Comparison of ENCODE assay signal across 1 cellular context in genomic region chr6:43930440-43931154, GRCh38.
A peak's percentile ranks its signal among the peaks of the same experiment; 100 is the strongest.
TF ChIP-seq lines count a peak whose summit lies in the region.

No MANE protein-coding gene starts in this region.

TF ChIP-seq in K562, 482 proteins besides CTCF, POLR2A, EP300 and RAD21 (continues in another document):
- TF ChIP-seq, protein P1, sequence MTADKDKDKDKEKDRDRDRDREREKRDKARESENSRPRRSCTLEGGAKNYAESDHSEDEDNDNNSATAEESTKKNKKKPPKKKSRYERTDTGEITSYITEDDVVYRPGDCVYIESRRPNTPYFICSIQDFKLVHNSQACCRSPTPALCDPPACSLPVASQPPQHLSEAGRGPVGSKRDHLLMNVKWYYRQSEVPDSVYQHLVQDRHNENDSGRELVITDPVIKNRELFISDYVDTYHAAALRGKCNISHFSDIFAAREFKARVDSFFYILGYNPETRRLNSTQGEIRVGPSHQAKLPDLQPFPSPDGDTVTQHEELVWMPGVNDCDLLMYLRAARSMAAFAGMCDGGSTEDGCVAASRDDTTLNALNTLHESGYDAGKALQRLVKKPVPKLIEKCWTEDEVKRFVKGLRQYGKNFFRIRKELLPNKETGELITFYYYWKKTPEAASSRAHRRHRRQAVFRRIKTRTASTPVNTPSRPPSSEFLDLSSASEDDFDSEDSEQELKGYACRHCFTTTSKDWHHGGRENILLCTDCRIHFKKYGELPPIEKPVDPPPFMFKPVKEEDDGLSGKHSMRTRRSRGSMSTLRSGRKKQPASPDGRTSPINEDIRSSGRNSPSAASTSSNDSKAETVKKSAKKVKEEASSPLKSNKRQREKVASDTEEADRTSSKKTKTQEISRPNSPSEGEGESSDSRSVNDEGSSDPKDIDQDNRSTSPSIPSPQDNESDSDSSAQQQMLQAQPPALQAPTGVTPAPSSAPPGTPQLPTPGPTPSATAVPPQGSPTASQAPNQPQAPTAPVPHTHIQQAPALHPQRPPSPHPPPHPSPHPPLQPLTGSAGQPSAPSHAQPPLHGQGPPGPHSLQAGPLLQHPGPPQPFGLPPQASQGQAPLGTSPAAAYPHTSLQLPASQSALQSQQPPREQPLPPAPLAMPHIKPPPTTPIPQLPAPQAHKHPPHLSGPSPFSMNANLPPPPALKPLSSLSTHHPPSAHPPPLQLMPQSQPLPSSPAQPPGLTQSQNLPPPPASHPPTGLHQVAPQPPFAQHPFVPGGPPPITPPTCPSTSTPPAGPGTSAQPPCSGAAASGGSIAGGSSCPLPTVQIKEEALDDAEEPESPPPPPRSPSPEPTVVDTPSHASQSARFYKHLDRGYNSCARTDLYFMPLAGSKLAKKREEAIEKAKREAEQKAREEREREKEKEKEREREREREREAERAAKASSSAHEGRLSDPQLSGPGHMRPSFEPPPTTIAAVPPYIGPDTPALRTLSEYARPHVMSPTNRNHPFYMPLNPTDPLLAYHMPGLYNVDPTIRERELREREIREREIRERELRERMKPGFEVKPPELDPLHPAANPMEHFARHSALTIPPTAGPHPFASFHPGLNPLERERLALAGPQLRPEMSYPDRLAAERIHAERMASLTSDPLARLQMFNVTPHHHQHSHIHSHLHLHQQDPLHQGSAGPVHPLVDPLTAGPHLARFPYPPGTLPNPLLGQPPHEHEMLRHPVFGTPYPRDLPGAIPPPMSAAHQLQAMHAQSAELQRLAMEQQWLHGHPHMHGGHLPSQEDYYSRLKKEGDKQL (CRISPR knock-in tag; IDR thresholded peaks at IDR 0.05; ENCODE audit: borderline replicate concordance): no peak
- TF ChIP-seq TEAD1 (CRISPR knock-in tag; IDR thresholded peaks at IDR 0.05): no peak
- TF ChIP-seq DPF2 (IDR thresholded peaks at IDR 0.05): no peak
- TF ChIP-seq POLR2AphosphoS2 (IDR thresholded peaks at IDR 0.05; ENCODE audit: low read length): no peak
- TF ChIP-seq ZNF592 (IDR thresholded peaks at IDR 0.05): 0 out of 2 replicates have a peak, but pooled peaks have one; percentile 15
- no peak for TF ChIP-seq HDAC2 (IDR thresholded peaks at IDR 0.05)
- no peak for TF ChIP-seq MTF1 (CRISPR knock-in tag; IDR thresholded peaks at IDR 0.05; ENCODE audit: borderline replicate concordance)
- TF ChIP-seq, protein P2, sequence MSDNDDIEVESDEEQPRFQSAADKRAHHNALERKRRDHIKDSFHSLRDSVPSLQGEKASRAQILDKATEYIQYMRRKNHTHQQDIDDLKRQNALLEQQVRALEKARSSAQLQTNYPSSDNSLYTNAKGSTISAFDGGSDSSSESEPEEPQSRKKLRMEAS (CRISPR knock-in tag; IDR thresholded peaks at IDR 0.05): peak; percentile 23; the same call in 1 of the 2 replicates
- no peak for TF ChIP-seq HNRNPUL1 (IDR thresholded peaks at IDR 0.05; ENCODE audit: low read length)
- TF ChIP-seq SIN3A (IDR thresholded peaks at IDR 0.05; ENCODE audit: borderline replicate concordance in 2 of 2, control insufficient read depth in 1 of 2, low read depth in 2 of 2, low read length in 2 of 2): no peak
- TF ChIP-seq ELF4 (CRISPR knock-in tag; IDR thresholded peaks at IDR 0.05): 0 out of 2 replicates have a peak, but pooled peaks have one; percentile 43
- TF ChIP-seq NR2C1 (IDR thresholded peaks at IDR 0.05): no peak
- 0 out of 2 replicates have a peak, but pooled peaks have one; percentile 12 for TF ChIP-seq NR2C1 (tag; IDR thresholded peaks at IDR 0.05)
- no peak for TF ChIP-seq KLF1 (tag; IDR thresholded peaks at IDR 0.05)
- no peak for TF ChIP-seq MYC (IDR thresholded peaks at IDR 0.05; ENCODE audit: low read depth, low read length)
- TF ChIP-seq MYC (CRISPR knock-in tag; IDR thresholded peaks at IDR 0.05; ENCODE audit: borderline replicate concordance, low read depth): peak; percentile 55; the same call in 1 of the 2 replicates
- no peak for TF ChIP-seq TCF3 (CRISPR knock-in tag; IDR thresholded peaks at IDR 0.05)
- TF ChIP-seq ILK (tag; IDR thresholded peaks at IDR 0.05; ENCODE audit: borderline replicate concordance, low read depth): no peak
- TF ChIP-seq, protein P3, sequence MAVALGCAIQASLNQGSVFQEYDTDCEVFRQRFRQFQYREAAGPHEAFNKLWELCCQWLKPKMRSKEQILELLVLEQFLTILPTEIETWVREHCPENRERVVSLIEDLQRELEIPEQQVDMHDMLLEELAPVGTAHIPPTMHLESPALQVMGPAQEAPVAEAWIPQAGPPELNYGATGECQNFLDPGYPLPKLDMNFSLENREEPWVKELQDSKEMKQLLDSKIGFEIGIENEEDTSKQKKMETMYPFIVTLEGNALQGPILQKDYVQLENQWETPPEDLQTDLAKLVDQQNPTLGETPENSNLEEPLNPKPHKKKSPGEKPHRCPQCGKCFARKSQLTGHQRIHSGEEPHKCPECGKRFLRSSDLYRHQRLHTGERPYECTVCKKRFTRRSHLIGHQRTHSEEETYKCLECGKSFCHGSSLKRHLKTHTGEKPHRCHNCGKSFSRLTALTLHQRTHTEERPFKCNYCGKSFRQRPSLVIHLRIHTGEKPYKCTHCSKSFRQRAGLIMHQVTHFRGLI (CRISPR knock-in tag; IDR thresholded peaks at IDR 0.05): no peak
- no peak for TF ChIP-seq KAT8 (IDR thresholded peaks at IDR 0.05; ENCODE audit: low read depth)
- TF ChIP-seq ATF1 (CRISPR knock-in tag; IDR thresholded peaks at IDR 0.05): no peak
- TF ChIP-seq ATF1 (tag; IDR thresholded peaks at IDR 0.05): 0 out of 2 replicates have a peak, but pooled peaks have one; percentile 10
- TF ChIP-seq ZNF174 (CRISPR knock-in tag; IDR thresholded peaks at IDR 0.05): no peak
- peak; percentile 60; the same call in 1 of the 2 replicates for TF ChIP-seq HLTF (IDR thresholded peaks at IDR 0.05)
- no peak for TF ChIP-seq SAP30 (IDR thresholded peaks at IDR 0.05; ENCODE audit: borderline replicate concordance, insufficient read depth, low read depth, low read length, poor library complexity, severe bottlenecking)
- TF ChIP-seq TRIM25 (IDR thresholded peaks at IDR 0.05; ENCODE audit: borderline replicate concordance): no peak
- TF ChIP-seq ZNF24 (IDR thresholded peaks at IDR 0.05): no peak
- no peak for TF ChIP-seq RBM15 (IDR thresholded peaks at IDR 0.05; ENCODE audit: insufficient read depth, low read length)
- no peak for TF ChIP-seq CEBPB (tag; IDR thresholded peaks at IDR 0.05)
- no peak for TF ChIP-seq KDM4B (IDR thresholded peaks at IDR 0.05; ENCODE audit: borderline replicate concordance in 2 of 2, low read depth in 1 of 2)
- TF ChIP-seq SMARCB1 (IDR thresholded peaks at IDR 0.05; ENCODE audit: insufficient read length, low read depth): no peak
- no peak for TF ChIP-seq LEF1 (IDR thresholded peaks at IDR 0.05)
- TF ChIP-seq FIP1L1 (IDR thresholded peaks at IDR 0.05; ENCODE audit: low read depth, low read length, poor library complexity, severe bottlenecking): no peak
- TF ChIP-seq DDX20 (tag; IDR thresholded peaks at IDR 0.05; ENCODE audit: low read depth): no peak
- 0 out of 2 replicates have a peak, but pooled peaks have one; percentile 33 for TF ChIP-seq HDGF (IDR thresholded peaks at IDR 0.05)
- TF ChIP-seq ZBTB5 (IDR thresholded peaks at IDR 0.05): no peak
- no peak for TF ChIP-seq MXI1 (IDR thresholded peaks at IDR 0.05; ENCODE audit: low read depth, low read length)
- TF ChIP-seq FOXP1 (CRISPR knock-in tag; IDR thresholded peaks at IDR 0.05): no peak
- no peak for TF ChIP-seq CREB1 (IDR thresholded peaks at IDR 0.05)
- TF ChIP-seq CREB1 (CRISPR knock-in tag; IDR thresholded peaks at IDR 0.05): no peak
- TF ChIP-seq, protein P4, sequence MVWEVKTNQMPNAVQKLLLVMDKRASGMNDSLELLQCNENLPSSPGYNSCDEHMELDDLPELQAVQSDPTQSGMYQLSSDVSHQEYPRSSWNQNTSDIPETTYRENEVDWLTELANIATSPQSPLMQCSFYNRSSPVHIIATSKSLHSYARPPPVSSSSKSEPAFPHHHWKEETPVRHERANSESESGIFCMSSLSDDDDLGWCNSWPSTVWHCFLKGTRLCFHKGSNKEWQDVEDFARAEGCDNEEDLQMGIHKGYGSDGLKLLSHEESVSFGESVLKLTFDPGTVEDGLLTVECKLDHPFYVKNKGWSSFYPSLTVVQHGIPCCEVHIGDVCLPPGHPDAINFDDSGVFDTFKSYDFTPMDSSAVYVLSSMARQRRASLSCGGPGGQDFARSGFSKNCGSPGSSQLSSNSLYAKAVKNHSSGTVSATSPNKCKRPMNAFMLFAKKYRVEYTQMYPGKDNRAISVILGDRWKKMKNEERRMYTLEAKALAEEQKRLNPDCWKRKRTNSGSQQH (CRISPR knock-in tag; IDR thresholded peaks at IDR 0.05): 0 out of 2 replicates have a peak, but pooled peaks have one; percentile 20
- TF ChIP-seq STAT6 (CRISPR knock-in tag; IDR thresholded peaks at IDR 0.05): no peak
- TF ChIP-seq ZNF668 (CRISPR knock-in tag; IDR thresholded peaks at IDR 0.05): peak; percentile 79; the same call in 1 of the 2 replicates
